Comparison of ENCODE assay signal across 26 cellular contexts in the genomic region with DNA sequence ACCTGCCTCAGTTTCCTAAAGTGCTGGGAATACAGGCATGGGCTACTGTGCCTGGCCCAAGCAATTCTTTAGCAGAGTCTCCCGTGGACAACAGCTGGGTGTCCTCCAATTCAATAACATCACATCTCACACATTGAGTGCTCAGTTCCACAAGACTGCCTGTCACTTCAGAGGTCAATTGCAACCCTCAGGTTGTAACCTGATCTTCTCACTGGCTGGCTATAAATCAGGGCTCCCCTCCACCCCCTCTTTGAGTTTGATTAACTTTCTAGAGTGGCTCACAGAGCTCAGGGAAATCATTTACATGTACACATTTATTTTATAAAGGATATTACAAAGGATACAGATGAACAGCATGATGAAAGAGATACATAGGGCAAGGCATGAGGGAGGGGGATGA.
"Had no signal": no experiment of that assay in that cellular context is flagged by ENCODE, and none has a peak within 500 bp of the region (broad histone marks: within the 10 kb centered on the region; RNA-seq: fewer than 3 reads in every experiment).

No MANE protein-coding gene starts in this region.

- H3K4me1 Mint-ChIP-seq: activated CD4-positive, alpha-beta T cell treated with anti-CD3 and anti-CD28 coated beads, Interleukin-2, amount 10 ng/mL, durations not matched to agents 24 days and 14 days; activated naive CD8-positive, alpha-beta T cell treated with anti-CD3 and anti-CD28 coated beads for 36 hours; brain; stimulated activated memory B cell treated with anti-CD40 and anti-IgM and Interleukin-4, amounts not matched to agents 10 μg/mL and 1 μg/mL and 100 μg/mL, for 72 hours had no signal

- DNase-seq: activated CD4-positive, alpha-beta memory T cell treated with anti-CD3 and anti-CD28 coated beads for 36 hours; activated CD4-positive, alpha-beta T cell treated with anti-CD3 and anti-CD28 coated beads, Interleukin-2, amount 10 ng/mL, durations not matched to agents 24 days and 14 days; activated CD4-positive, CD25-positive, alpha-beta regulatory T cell treated with anti-CD3 and anti-CD28 coated beads, Interleukin-2, amount 50 U/mL, for 72 hours; activated CD8-positive, alpha-beta memory T cell treated with anti-CD3 and anti-CD28 coated beads, Interleukin-2, amount 50 U/mL, for 4 hours; activated naive CD4-positive, alpha-beta T cell treated with anti-CD3 and anti-CD28 coated beads for 36 hours; activated naive CD8-positive, alpha-beta T cell treated with anti-CD3 and anti-CD28 coated beads for 36 hours; activated T-cell treated with anti-CD3 and anti-CD28 coated beads, Interleukin-2, amount 50 U/mL, for 1 hour; cerebellar nuclear complex; dorsolateral prefrontal cortex; effector memory CD4-positive, alpha-beta T cell; erythroblast; gastrocnemius medialis; glutamatergic neuron; midbrain; naive thymus-derived CD4-positive, alpha-beta T cell; occipital lobe; psoas muscle; stimulated activated CD4-positive, alpha-beta T cell treated with anti-CD3 and anti-CD28 coated beads, Interleukin-1b, Interleukin-23, amount 100 ng/mL, for 48 hours; stimulated activated CD4-positive, alpha-beta T cell treated with anti-CD3 and anti-CD28 coated beads, Interleukin-4, amount 100 ng/mL, for 4 hours; stimulated activated CD8-positive, alpha-beta memory T cell treated with anti-CD3 and anti-CD28 coated beads, Interleukin-4, amount 100 ng/mL, for 48 hours; stomach; tibial artery had no signal

- H3K36me3 Mint-ChIP-seq: activated CD4-positive, alpha-beta memory T cell treated with anti-CD3 and anti-CD28 coated beads for 36 hours; activated naive CD8-positive, alpha-beta T cell treated with anti-CD3 and anti-CD28 coated beads for 36 hours; brain; stimulated activated memory B cell treated with anti-CD40 and anti-IgM and Interleukin-4, amounts not matched to agents 10 μg/mL and 1 μg/mL and 100 μg/mL, for 72 hours had no signal

- ATAC-seq: gastrocnemius medialis; naive thymus-derived CD4-positive, alpha-beta T cell; psoas muscle; stimulated activated memory B cell treated with anti-CD40 and anti-IgM and Interleukin-4, amounts not matched to agents 10 μg/mL and 1 μg/mL and 100 μg/mL, for 72 hours had no signal

- H3K9me3 Mint-ChIP-seq: activated CD4-positive, alpha-beta memory T cell treated with anti-CD3 and anti-CD28 coated beads for 36 hours; activated CD4-positive, alpha-beta T cell treated with anti-CD3 and anti-CD28 coated beads, Interleukin-2, amount 10 ng/mL, durations not matched to agents 24 days and 14 days; activated naive CD4-positive, alpha-beta T cell treated with anti-CD3 and anti-CD28 coated beads for 36 hours; activated naive CD8-positive, alpha-beta T cell treated with anti-CD3 and anti-CD28 coated beads for 36 hours had no signal

- H3K27me3 Mint-ChIP-seq: activated CD4-positive, alpha-beta memory T cell treated with anti-CD3 and anti-CD28 coated beads for 36 hours; activated naive CD8-positive, alpha-beta T cell treated with anti-CD3 and anti-CD28 coated beads for 36 hours; stimulated activated memory B cell treated with anti-CD40 and anti-IgM and Interleukin-4, amounts not matched to agents 10 μg/mL and 1 μg/mL and 100 μg/mL, for 72 hours had no signal

- H3K4me3 Mint-ChIP-seq: activated CD4-positive, alpha-beta memory T cell treated with anti-CD3 and anti-CD28 coated beads for 36 hours; activated CD4-positive, alpha-beta T cell treated with anti-CD3 and anti-CD28 coated beads, Interleukin-2, amount 10 ng/mL, durations not matched to agents 24 days and 14 days; activated naive CD4-positive, alpha-beta T cell treated with anti-CD3 and anti-CD28 coated beads for 36 hours; activated naive CD8-positive, alpha-beta T cell treated with anti-CD3 and anti-CD28 coated beads for 36 hours; activated T-helper 1 cell treated with anti-CD3 and anti-CD28 coated beads, Interleukin-12 subunit alpha, Interleukin-12 subunit beta, Interleukin-2, Interleukin-4 antibody, amounts not matched to agents 30 ng/mL and 10 ng/mL and 1 ng/mL, durations not matched to agents 14 hours and 24 hours and 36 hours; brain; naive thymus-derived CD4-positive, alpha-beta T cell; stimulated activated memory B cell treated with anti-CD40 and anti-IgM and Interleukin-4, amounts not matched to agents 10 μg/mL and 1 μg/mL and 100 μg/mL, for 72 hours had no signal

- H3K27ac Mint-ChIP-seq: activated CD4-positive, alpha-beta memory T cell treated with anti-CD3 and anti-CD28 coated beads for 36 hours; activated CD4-positive, alpha-beta T cell treated with anti-CD3 and anti-CD28 coated beads, Interleukin-2, amount 10 ng/mL, durations not matched to agents 24 days and 14 days; activated naive CD4-positive, alpha-beta T cell treated with anti-CD3 and anti-CD28 coated beads for 36 hours; activated naive CD8-positive, alpha-beta T cell treated with anti-CD3 and anti-CD28 coated beads for 36 hours; activated T-helper 1 cell treated with anti-CD3 and anti-CD28 coated beads, Interleukin-12 subunit alpha, Interleukin-12 subunit beta, Interleukin-2, Interleukin-4 antibody, amounts not matched to agents 30 ng/mL and 10 ng/mL and 1 ng/mL, durations not matched to agents 14 hours and 24 hours and 36 hours; brain; naive thymus-derived CD4-positive, alpha-beta T cell; neural progenitor cell; stimulated activated memory B cell treated with anti-CD40 and anti-IgM and Interleukin-4, amounts not matched to agents 10 μg/mL and 1 μg/mL and 100 μg/mL, for 72 hours had no signal
